Comparison of ENCODE assay signal across 8 cellular contexts in genomic region chr22:23179381-23180294, GRCh38. TPM values are rescaled to one million over a fixed set of nuclear protein-coding genes. Genes with fewer than 3 reads are reported as not detected.
DNase-seq lines count a peak whose midpoint lies in the region; ATAC-seq, FAIRE-seq and TF ChIP-seq lines count a peak whose summit lies in the region.

No MANE protein-coding gene starts in this region.

- no peak for TF ChIP-seq POLR2A in stomach (IDR thresholded peaks at IDR 0.05)

- no peaks in the 10 kb centered on the region for H3K36me3 ChIP-seq in astrocyte (ENCODE audit: insufficient read depth, low read length)
- H3K36me3 ChIP-seq in stomach, result peaks cover 0 to under 1% (median 0%) of the 10 kb centered on the region in 4 donors

- H3K4me1 ChIP-seq in astrocyte (ENCODE audit: insufficient read depth, low read length) (peaks cover 38% of the 10 kb centered on the region), stomach (peaks cover 46 to 65% (median 60%) of the 10 kb centered on the region in 4 donors)

- ATAC-seq in left colon (peak; percentile 25), HG03135 (IDR thresholded peaks at IDR 0.05; ENCODE audit: unreplicated experiment) (no peak)

- no peak overlapping the region for H3K27ac Mint-ChIP-seq in astrocyte (ENCODE audit: unreplicated experiment)

- peaks cover 35% of the 10 kb centered on the region for H4K20me1 ChIP-seq in astrocyte (ENCODE audit: insufficient read depth, low read length)

- peak overlapping the region; percentile 87 for H2AFZ ChIP-seq in astrocyte (ENCODE audit: low read depth, low read length)

- no peaks in the 10 kb centered on the region for H3K27me3 ChIP-seq in astrocyte (ENCODE audit: insufficient read depth, low read length)
- H3K27me3 ChIP-seq in stomach, result no peaks in the 10 kb centered on the region

- H3K4me3 Mint-ChIP-seq in astrocyte (ENCODE audit: unreplicated experiment), result peak overlapping the region; percentile 82

- H3K4me3 ChIP-seq in LNCaP clone FGC (ENCODE audit: low read depth, low read length) (peak overlapping the region; percentile 52), astrocyte (ENCODE audit: insufficient read depth, low read depth, low read length) (peak overlapping the region; percentile 38), stomach (peak overlapping the region; percentile 66 to 73 (median 69))

- no peaks in the 10 kb centered on the region for H3K27me3 Mint-ChIP-seq in astrocyte (ENCODE audit: low read depth, unreplicated experiment)

- TF ChIP-seq CTCF in LNCaP clone FGC (IDR thresholded peaks at IDR 0.05; ENCODE audit: control insufficient read depth, extremely low read depth, insufficient read depth), result no peak
- TF ChIP-seq CTCF in astrocyte (IDR thresholded peaks at IDR 0.05; ENCODE audit: insufficient read depth, low read depth, low read length), result no peak
- no peak for TF ChIP-seq CTCF in stomach (IDR thresholded peaks at IDR 0.05)

- H3K9ac ChIP-seq in astrocyte (ENCODE audit: low read length), result peak overlapping the region; percentile 44

- no peak for FAIRE-seq in astrocyte (lab: Jason Lieb, UNC)

- peaks cover 18% of the 10 kb centered on the region for H3K36me3 Mint-ChIP-seq in astrocyte (ENCODE audit: low read depth, unreplicated experiment)

- H3K4me1 Mint-ChIP-seq in astrocyte (ENCODE audit: low read depth, unreplicated experiment), result peaks cover 21% of the 10 kb centered on the region

- H3K79me2 ChIP-seq in astrocyte (ENCODE audit: insufficient read depth, low read length), result peaks cover 35% of the 10 kb centered on the region

- H3K27ac ChIP-seq in astrocyte (ENCODE audit: low read depth, low read length), result no peak overlapping the region
- H3K27ac ChIP-seq in stomach, result peak overlapping the region; percentile 81 to 90 (median 84)

- H3K9me3 ChIP-seq in astrocyte (ENCODE audit: insufficient read depth, low read depth, low read length), result peaks cover 12% of the 10 kb centered on the region
- H3K9me3 ChIP-seq in stomach, result peaks cover 0 to 16% (median 4%) of the 10 kb centered on the region in 4 donors

- no peak for TF ChIP-seq EP300 in stomach (IDR thresholded peaks at IDR 0.05)

- peaks cover 17% of the 10 kb centered on the region for H3K9me3 Mint-ChIP-seq in astrocyte (ENCODE audit: unreplicated experiment)

- intact Hi-C loops in left colon (cut with DNase I, micrococcal nuclease) (loop anchor here (2.0 to 5.0 kb wide), 2 partner anchors 103 kb away; no protein-coding TSS in a partner anchor), stomach (cut with DNase I; ENCODE audit: low total_unique reads) (loop anchor here (5.0 kb wide), 1 partner anchor 103 kb away; no protein-coding TSS in a partner anchor)

- DNase-seq in C1 segment of cervical spinal cord (lab: John Stamatoyannopoulos, UW), result peak in 9 of 14 donors; percentile 24 to 81 (median 55)
- no peak for DNase-seq in LNCaP clone FGC (ENCODE audit: low read depth)
- DNase-seq in astrocyte (ENCODE audit: low read depth), result no peak
- peak; percentile 36 to 39 for DNase-seq in left colon
- peak; percentile 44 for DNase-seq in stomach
- DNase-seq in HPDE6-E6E7 (ENCODE audit: extremely low spot score), result no peak
- DNase-seq in A172 (ENCODE audit: low spot score), result no peak

- WGBS in stomach, 5 donors, result 19 to 29% (median 22%) methylated on average over 19 to 25 of the region's 25 CpGs

- peak overlapping the region; percentile 83 for H3K4me2 ChIP-seq in astrocyte (ENCODE audit: low read length)

RNA-seq across cellular contexts. Expression of gene BCR, which starts 0.7 kb away (rescaled TPM):
- 41.2 and 48.9 TPM in 2 replicates for total RNA-seq in astrocyte
- total RNA-seq in left colon, result 10 to 100 TPM; 55.5 to 57.5 TPM
- total RNA-seq in stomach, result 10 to 100 TPM; 12.8 to 80.1 (median 41.5) TPM
- polyA plus RNA-seq in stomach, result 10 to 100 TPM; 10.4 to 14.7 (median 14.1) TPM
- total RNA-seq in A172 (2014; rRNA removed; shearing (Covaris generic)), result 12.1 and 28.1 TPM in 2 replicates

RNA-seq across cellular contexts. Expression of gene RAB36, which starts 34.4 kb away (rescaled TPM):
- total RNA-seq in astrocyte, result 5.0 and 5.2 TPM in 2 replicates
- 1 to 10 TPM; 1.1 to 1.2 TPM for total RNA-seq in left colon
- 1 to 10 TPM in 2 of 5 donors, under 1 TPM in 2, not detected in 1; 0.58 to 7.6 (median 1.1) TPM for total RNA-seq in stomach
- polyA plus RNA-seq in stomach, result 1 to 10 TPM; 1.6 to 1.9 (median 1.7) TPM
- total RNA-seq in A172 (2014; rRNA removed; shearing (Covaris generic)), result 6.1 and 6.6 TPM in 2 replicates

RNA-seq across cellular contexts. Expression of gene RSPH14, which starts 37.8 kb away (rescaled TPM):
- total RNA-seq in astrocyte, result not detected in 2 replicates
- under 1 TPM in 1 of 2 donors, not detected in 1; 0.82 TPM for total RNA-seq in left colon
- total RNA-seq in stomach, result not detected
- 1 to 10 TPM in 1 of 3 donors, not detected in 2; 2.0 TPM for polyA plus RNA-seq in stomach
- 0.19 TPM in 1 of 2 replicates, not detected in the other for total RNA-seq in A172 (2014; rRNA removed; shearing (Covaris generic))

Comparison
In these comparisons a context has a peak if more than half of its experiments do, and no peak if none do; other contexts are left out.
1. DNase-seq: peak in C1 segment of cervical spinal cord (9 of 14), left colon (2 of 2) and stomach (single experiment); none in LNCaP clone FGC (single experiment), astrocyte (single experiment), HPDE6-E6E7 (single experiment) and A172 (single experiment).
2. Peak in every context shown above with its lines, with median percentiles within 50 percentile points of each other: H3K4me3 ChIP-seq.